ENCODE assay signal across 11 cellular contexts in genomic region chr7:149427096-149427680, GRCh38.
"Had no signal": no experiment of that assay in that cellular context is flagged by ENCODE, and none has a peak within 500 bp of the region (broad histone marks: within the 10 kb centered on the region; RNA-seq: fewer than 3 reads in every experiment).

No MANE protein-coding gene starts in this region.

- H3K27me3 ChIP-seq: breast epithelium, dorsolateral prefrontal cortex, heart left ventricle, ovary, stomach had no signal

- H3K4me1 ChIP-seq: breast epithelium had no signal

- DNase-seq: dorsolateral prefrontal cortex, foreskin melanocyte, heart left ventricle, left ventricle myocardium superior, ovary, stomach had no signal

- H3K36me3 ChIP-seq: ovary had no signal

- H3K9me3 Mint-ChIP-seq: activated naive CD4-positive, alpha-beta T cell treated with anti-CD3 and anti-CD28 coated beads, Interleukin-2, amount 50 U/mL, for 72 hours; mesothelial cell of epicardium; neural crest cell had no signal

- H3K27ac ChIP-seq: breast epithelium, dorsolateral prefrontal cortex, heart left ventricle, ovary, stomach, thoracic aorta had no signal

- H3K27ac Mint-ChIP-seq: activated naive CD4-positive, alpha-beta T cell treated with anti-CD3 and anti-CD28 coated beads, Interleukin-2, amount 50 U/mL, for 72 hours; mesothelial cell of epicardium had no signal

- H3K9me3 ChIP-seq: breast epithelium, heart left ventricle, ovary, stomach, thoracic aorta had no signal

- H3K4me1 Mint-ChIP-seq: mesothelial cell of epicardium, neural crest cell had no signal

- H3K4me3 Mint-ChIP-seq: mesothelial cell of epicardium, neural crest cell had no signal

- H3K4me3 ChIP-seq: breast epithelium, dorsolateral prefrontal cortex, heart left ventricle, ovary, stomach, thoracic aorta had no signal
